Comparison of ENCODE assay signal across 15 cellular contexts in the genomic region with DNA sequence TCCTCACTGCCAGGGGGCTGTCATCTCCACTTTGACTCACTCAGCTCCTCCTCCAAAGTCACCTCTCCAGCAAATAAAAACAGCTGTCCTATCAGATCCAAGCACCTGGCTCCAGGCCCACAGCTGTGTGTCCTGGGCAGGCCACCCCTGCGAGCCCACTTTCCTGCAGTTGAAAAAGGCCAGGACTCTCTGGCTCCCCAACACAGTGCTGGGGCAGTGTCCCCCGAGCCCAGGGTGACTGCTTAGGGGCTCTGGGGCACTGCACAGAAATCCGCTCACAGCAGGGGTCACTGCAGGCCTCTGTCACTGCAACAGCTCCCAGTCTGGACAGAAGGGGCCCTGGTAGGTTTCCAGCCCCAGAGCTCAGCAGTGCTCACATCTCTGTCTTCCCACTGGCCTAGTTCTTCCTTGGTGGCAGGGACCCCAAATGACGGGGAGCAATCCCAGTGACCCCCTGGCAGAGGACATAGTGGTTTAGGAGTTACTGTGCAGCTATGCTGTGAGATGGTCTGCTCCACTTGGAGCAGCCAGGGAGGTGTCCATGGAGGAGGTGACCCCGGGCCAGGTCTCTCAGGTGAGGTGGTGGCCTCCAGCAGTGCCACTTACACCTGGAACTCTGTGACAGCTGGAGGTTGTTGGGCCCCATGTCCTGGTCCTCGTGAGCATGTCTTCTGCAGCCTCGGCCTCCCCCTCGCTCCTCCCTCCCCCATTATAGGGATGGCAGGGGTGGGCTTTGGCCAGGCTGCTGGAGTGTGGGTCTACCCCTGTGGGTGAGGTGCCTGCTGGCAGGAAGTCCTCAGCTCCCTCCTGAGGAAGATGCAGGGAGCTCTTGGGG. TPM values are rescaled to one million over a fixed set of nuclear protein-coding genes. Genes with fewer than 3 reads are reported as not detected.
DNase-seq lines count a peak whose midpoint lies in the region; ATAC-seq and TF ChIP-seq lines count a peak whose summit lies in the region.
"Had no signal": no experiment of that assay in that cellular context is flagged by ENCODE, and none has a peak within 500 bp of the region (broad histone marks: within the 10 kb centered on the region; RNA-seq: fewer than 3 reads in every experiment).

No MANE protein-coding gene starts in this region.

- H3K79me1 ChIP-seq in mesendoderm (ENCODE audit: low read length): peaks cover 57% of the 10 kb centered on the region

- no peaks in the 10 kb centered on the region for H3K27me3 ChIP-seq in iPS-15b (ENCODE audit: control insufficient read depth, insufficient read depth, low read length)
- no peaks in the 10 kb centered on the region for H3K27me3 ChIP-seq in mesendoderm (ENCODE audit: insufficient read depth, low read length, poor library complexity)
- H3K27me3 ChIP-seq: tibial artery had no signal

- H3K18ac ChIP-seq in mesendoderm (ENCODE audit: low read length): no peak overlapping the region

- peaks cover 44% of the 10 kb centered on the region for H3K79me2 ChIP-seq in mesendoderm (ENCODE audit: control insufficient read depth, insufficient read depth, low read length)

- H2BK15ac ChIP-seq in mesendoderm (replicated peaks; ENCODE audit: low read depth): no peak overlapping the region

- no peak overlapping the region for H2BK120ac ChIP-seq in mesendoderm (ENCODE audit: low read depth, low read length)

- H3K4me3 Mint-ChIP-seq in brain: no peak overlapping the region

- H4K8ac ChIP-seq in mesendoderm (ENCODE audit: low read depth, low read length): no peak overlapping the region

- H3K4ac ChIP-seq in mesendoderm (ENCODE audit: low read depth, low read length): no peak overlapping the region

- DNase-seq in DMS 273 (lab: John Stamatoyannopoulos, UW; ENCODE audit: unreplicated experiment) (peak; percentile 76), DMS 273 treated with DMSO at 0.1 percent for 48 hours (lab: John Stamatoyannopoulos, UW) (no peak), sciatic nerve (ENCODE audit: low spot score) (no peak), GM13977 (ENCODE audit: low spot score) (no peak), HuH-7 (ENCODE audit: low spot score) (no peak), mesendoderm (no peak)
- DNase-seq: activated CD4-positive, CD25-positive, alpha-beta regulatory T cell treated with anti-CD3 and anti-CD28 coated beads, Interleukin-2, amount 50 U/mL, for 72 hours; COR-L47; NCI-H1105; stimulated activated CD4-positive, alpha-beta T cell treated with anti-CD3 and anti-CD28 coated beads, Interleukin-12 subunit alpha, Interleukin-12 subunit beta, amount 100 ng/mL, for 4 hours had no signal

- peaks cover 5% of the 10 kb centered on the region for H3K36me3 Mint-ChIP-seq in brain

- H3K9me3 ChIP-seq in iPS-15b (ENCODE audit: control insufficient read depth, insufficient read depth, low read length): no peaks in the 10 kb centered on the region
- H3K9me3 ChIP-seq: tibial artery had no signal

- intact Hi-C loops in sciatic nerve (cut with DNase I): no loop called here

- H3K4me1 Mint-ChIP-seq in brain: peaks cover 19% of the 10 kb centered on the region

- H3K23ac ChIP-seq in mesendoderm (ENCODE audit: low read length): no peak overlapping the region

- H3K27me3 Mint-ChIP-seq in brain: peaks cover 6% of the 10 kb centered on the region

- no peak overlapping the region for H4K5ac ChIP-seq in mesendoderm (ENCODE audit: low read length)

- H3K4me2 ChIP-seq in mesendoderm (ENCODE audit: low read length): no peak overlapping the region

- no peak overlapping the region for H3K27ac ChIP-seq in mesendoderm (ENCODE audit: low read depth, low read length)
- H3K27ac ChIP-seq: 22Rv1, epithelial cell of prostate, tibial artery had no signal

- TF ChIP-seq CTCF in brain (conservative IDR thresholded peaks at IDR 0.05) (no peak), GM13977 (IDR thresholded peaks at IDR 0.05; ENCODE audit: extremely low read depth, insufficient read depth, missing control alignments) (no peak)

- ATAC-seq in sciatic nerve: peak; percentile 13

- H3K4me3 ChIP-seq in iPS-15b (ENCODE audit: low read depth, low read length) (no peak overlapping the region), mesendoderm (ENCODE audit: low read length) (no peak overlapping the region)
- H3K4me3 ChIP-seq: tibial artery had no signal

- H3K9me3 Mint-ChIP-seq in brain: no peaks in the 10 kb centered on the region

- in situ Hi-C loops in GM13977 (cut with MboI; ENCODE audit: low pct_unique_long_range_greater_than_20kb, low sequenced_read_pairs, unreplicated experiment): no loop called here

- H2AK5ac ChIP-seq in mesendoderm (ENCODE audit: low read length): no peak overlapping the region

- no peak overlapping the region for H2BK5ac ChIP-seq in mesendoderm (ENCODE audit: low read length)

- H3K9ac ChIP-seq in iPS-15b (ENCODE audit: low read depth, low read length) (peak overlapping the region; percentile 37), mesendoderm (ENCODE audit: low read length) (no peak overlapping the region)

- H3K27ac Mint-ChIP-seq in brain: peak overlapping the region in 3 of 5 experiments; percentile 65 to 80 (median 68)

- no peak overlapping the region for H3K56ac ChIP-seq in mesendoderm (ENCODE audit: low read length)

- peaks cover 3% of the 10 kb centered on the region for H3K4me1 ChIP-seq in iPS-15b (ENCODE audit: control insufficient read depth, insufficient read depth, low read length)
- H3K4me1 ChIP-seq in mesendoderm (ENCODE audit: control insufficient read depth, low read depth, low read length): no peaks in the 10 kb centered on the region

- WGBS in mesendoderm (ENCODE audit: extremely low coverage, insufficient coverage, low lambda C conversion rate): no CpG with 5 or more reads among the region's 8 CpGs

- H3K36me3 ChIP-seq in iPS-15b (ENCODE audit: control insufficient read depth, insufficient read depth, low read length) (peaks cover 13% of the 10 kb centered on the region), mesendoderm (ENCODE audit: control insufficient read depth, insufficient read depth, low read length) (peaks cover 1% of the 10 kb centered on the region)

RNA-seq across cellular contexts. Expression of gene HS6ST1, which starts 35.5 kb away (rescaled TPM):
- 64.3 TPM for polyA plus RNA-seq in brain (ENCODE audit: insufficient read depth, low read depth, low replicate concordance)
- total RNA-seq in sciatic nerve: 27.2 TPM
- polyA plus RNA-seq in mesendoderm (2013, experiment 1 of 2): 29.4 TPM
- 29.5 TPM for polyA plus RNA-seq in mesendoderm (2013, experiment 2 of 2)
